8 cellular contexts compared by ENCODE assay signal in the genomic region with DNA sequence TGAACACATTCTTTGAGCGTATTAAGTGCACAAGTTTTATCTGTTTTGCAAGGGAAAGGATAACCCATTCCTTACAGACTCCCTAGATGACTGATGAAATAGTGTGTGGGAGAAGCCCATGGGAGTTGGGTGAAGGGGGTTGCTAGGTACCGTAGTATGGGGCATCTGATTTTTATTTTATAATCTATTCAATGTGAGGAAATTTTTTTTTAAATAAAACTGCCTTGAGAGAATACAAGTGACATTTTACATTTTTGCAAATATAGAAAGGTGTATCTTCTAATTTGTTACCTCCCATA. TPM values are rescaled to one million over a fixed set of nuclear protein-coding genes. Genes with fewer than 3 reads are reported as not detected.
DNase-seq lines count a peak whose midpoint lies in the region; TF ChIP-seq lines count a peak whose summit lies in the region.

No MANE protein-coding gene starts in this region.

- peaks cover 22% of the 10 kb centered on the region for H3K4me1 Mint-ChIP-seq in progenitor cell of endocrine pancreas (ENCODE audit: low read depth)

- no peaks in the 10 kb centered on the region; the same call in 1 of the 2 replicates for H3K36me3 ChIP-seq in GM06990 (ENCODE audit: control insufficient read depth, insufficient read depth, low read length)

- H3K4me3 ChIP-seq in GM06990 (replicated peaks; ENCODE audit: low read depth, low read length), result peak overlapping the region; percentile 99
- H3K4me3 ChIP-seq in epithelial cell of proximal tubule (ENCODE audit: low read depth, low read length), result peak overlapping the region; percentile 82

- no peak overlapping the region for H3K27ac Mint-ChIP-seq in progenitor cell of endocrine pancreas

- H3K27me3 ChIP-seq in GM06990 (replicated peaks; ENCODE audit: control insufficient read depth, insufficient read depth, low read length), result no peaks in the 10 kb centered on the region

- TF ChIP-seq CTCF in GM06990 (IDR thresholded peaks at IDR 0.05; ENCODE audit: insufficient read depth, low read length, poor library complexity, severe bottlenecking), result no peak
- no peak for TF ChIP-seq CTCF in epithelial cell of proximal tubule (conservative IDR thresholded peaks at IDR 0.05; ENCODE audit: low read depth, low read length)
- no peak for TF ChIP-seq CTCF in progenitor cell of endocrine pancreas (IDR thresholded peaks at IDR 0.05; ENCODE audit: unreplicated experiment)

- no peaks in the 10 kb centered on the region for H3K9me3 Mint-ChIP-seq in progenitor cell of endocrine pancreas (ENCODE audit: low read depth)

- H3K4me3 Mint-ChIP-seq in progenitor cell of endocrine pancreas (ENCODE audit: low read depth), result peak overlapping the region; percentile 97

- H3K36me3 Mint-ChIP-seq in progenitor cell of endocrine pancreas (ENCODE audit: insufficient read depth), result peaks cover 6% of the 10 kb centered on the region

- no peaks in the 10 kb centered on the region for H3K27me3 Mint-ChIP-seq in progenitor cell of endocrine pancreas

- no peak for DNase-seq in GM06990 (ENCODE audit: extremely low read depth, insufficient read length)
- peak; percentile 27 for DNase-seq in RKO (ENCODE audit: low spot score)
- DNase-seq in epithelial cell of proximal tubule (ENCODE audit: low read depth), result no peak
- no peak for DNase-seq in progenitor cell of endocrine pancreas (ENCODE audit: low spot score, unreplicated experiment)
- DNase-seq in UCSD-AML1 (lab: John Stamatoyannopoulos, UW; ENCODE audit: unreplicated experiment), result no peak
- DNase-seq in DMS 273 (lab: John Stamatoyannopoulos, UW; ENCODE audit: unreplicated experiment), result no peak
- DNase-seq in H4 (ENCODE audit: low spot score), result no peak
- no peak for DNase-seq in central memory CD4-positive, alpha-beta T cell

RNA-seq across cellular contexts. Expression of a gene that starts 1.4 kb away (rescaled TPM):
- 19.2 and 35.2 TPM in 2 replicates for total RNA-seq in epithelial cell of proximal tubule
- 38.0 and 40.4 TPM in 2 replicates for total RNA-seq in progenitor cell of endocrine pancreas
- total RNA-seq in H4 (2014; rRNA removed; shearing (Covaris generic)), result 13.2 and 14.1 TPM in 2 replicates

RNA-seq across cellular contexts. Expression of a gene that starts 15.7 kb away (rescaled TPM):
- 0.12 and 1.2 TPM in 2 replicates for total RNA-seq in epithelial cell of proximal tubule
- 5.9 and 6.2 TPM in 2 replicates for total RNA-seq in progenitor cell of endocrine pancreas
- 0.21 and 0.45 TPM in 2 replicates for total RNA-seq in H4 (2014; rRNA removed; shearing (Covaris generic))
